1 cellular context compared by ENCODE assay signal in genomic region chr17:39014044-39014794, GRCh38.
TF ChIP-seq lines count a peak whose summit lies in the region.

No MANE protein-coding gene starts in this region.

TF ChIP-seq in K562, 482 proteins besides CTCF, POLR2A, EP300 and RAD21 (continued from another document and continues in another):
- no peak for TF ChIP-seq BRD9 (IDR thresholded peaks at IDR 0.05; ENCODE audit: low read depth, partially characterized antibody)
- TF ChIP-seq L3MBTL2 (IDR thresholded peaks at IDR 0.05), result no peak
- TF ChIP-seq TCF3 (CRISPR knock-in tag; IDR thresholded peaks at IDR 0.05), result no peak
- TF ChIP-seq ZBTB43 (CRISPR knock-in tag; IDR thresholded peaks at IDR 0.05), result no peak
- TF ChIP-seq ZNF174 (CRISPR knock-in tag; IDR thresholded peaks at IDR 0.05), result no peak
- no peak for TF ChIP-seq RFX1 (IDR thresholded peaks at IDR 0.05)
- TF ChIP-seq PRPF4 (IDR thresholded peaks at IDR 0.05; ENCODE audit: insufficient read depth, low read depth, low read length, poor library complexity, severe bottlenecking), result no peak
- peak; percentile 99 for TF ChIP-seq HDAC8 (tag; IDR thresholded peaks at IDR 0.05)
- TF ChIP-seq TRIM25 (IDR thresholded peaks at IDR 0.05; ENCODE audit: borderline replicate concordance), result no peak
- peak; percentile 73 for TF ChIP-seq JUN (IDR thresholded peaks at IDR 0.05; ENCODE audit: borderline replicate concordance, low read depth, low read length)
- no peak for TF ChIP-seq JUN (CRISPR knock-in tag; IDR thresholded peaks at IDR 0.05; ENCODE audit: borderline replicate concordance)
- no peak for TF ChIP-seq ESRRA (IDR thresholded peaks at IDR 0.05; ENCODE audit: borderline replicate concordance, low read depth)
- TF ChIP-seq MXD1 (CRISPR knock-in tag; IDR thresholded peaks at IDR 0.05; ENCODE audit: borderline replicate concordance, poor library complexity, severe bottlenecking), result peak; percentile 68
- TF ChIP-seq ZNF41 (CRISPR knock-in tag; conservative IDR thresholded peaks at IDR 0.05), result peak; percentile 97
- peak; percentile 96 for TF ChIP-seq ZFPM2 (CRISPR knock-in tag; IDR thresholded peaks at IDR 0.05)
- TF ChIP-seq SMARCA4 (IDR thresholded peaks at IDR 0.05), result peak; percentile 81
- TF ChIP-seq ZNF511 (CRISPR knock-in tag; IDR thresholded peaks at IDR 0.05), result no peak
- TF ChIP-seq AFF4 (CRISPR knock-in tag; IDR thresholded peaks at IDR 0.05), result no peak
- TF ChIP-seq HLTF (IDR thresholded peaks at IDR 0.05), result no peak
- TF ChIP-seq FOXJ3 (CRISPR knock-in tag; IDR thresholded peaks at IDR 0.05), result no peak
- no peak for TF ChIP-seq ARID2 (IDR thresholded peaks at IDR 0.05)
- TF ChIP-seq SMAD2 (IDR thresholded peaks at IDR 0.05; ENCODE audit: low read depth, low read length), result no peak
- TF ChIP-seq SMAD4 (CRISPR knock-in tag; conservative IDR thresholded peaks at IDR 0.05), result peak; percentile 99
- TF ChIP-seq ZNF609 (CRISPR knock-in tag; IDR thresholded peaks at IDR 0.05; ENCODE audit: borderline replicate concordance), result no peak
- TF ChIP-seq PHB2 (IDR thresholded peaks at IDR 0.05; ENCODE audit: low read depth), result no peak
- no peak for TF ChIP-seq STAG1 (CRISPR knock-in tag; IDR thresholded peaks at IDR 0.05; ENCODE audit: borderline replicate concordance)
- TF ChIP-seq USF2 (CRISPR knock-in tag; IDR thresholded peaks at IDR 0.05), result peak; percentile 70
- no peak for TF ChIP-seq CBX1 (IDR thresholded peaks at IDR 0.05; ENCODE audit: low read depth)
- no peak for TF ChIP-seq E2F5 (CRISPR knock-in tag; IDR thresholded peaks at IDR 0.05)
- TF ChIP-seq NCOA2 (IDR thresholded peaks at IDR 0.05; ENCODE audit: partially characterized antibody in 2 of 2), result no peak
- TF ChIP-seq ZNF655 (CRISPR knock-in tag; IDR thresholded peaks at IDR 0.05), result no peak
- peak; percentile 96 for TF ChIP-seq PYGO2 (tag; IDR thresholded peaks at IDR 0.05)
- TF ChIP-seq OTX1 (CRISPR knock-in tag; IDR thresholded peaks at IDR 0.05), result peak; percentile 95
- no peak for TF ChIP-seq CTCFL (IDR thresholded peaks at IDR 0.05; ENCODE audit: borderline replicate concordance, insufficient read depth, low read depth, low read length, poor library complexity, severe bottlenecking)
- TF ChIP-seq NR4A1 (CRISPR knock-in tag; IDR thresholded peaks at IDR 0.05), result peak; percentile 95; the same call in 1 of the 2 replicates
- TF ChIP-seq NR4A1 (tag; IDR thresholded peaks at IDR 0.05), result peak; percentile 100
- peak; percentile 97 for TF ChIP-seq GTF2A2 (tag; IDR thresholded peaks at IDR 0.05)
- peak; percentile 99 for TF ChIP-seq ZNF175 (CRISPR knock-in tag; IDR thresholded peaks at IDR 0.05; ENCODE audit: low read depth)
- TF ChIP-seq ZBTB2 (IDR thresholded peaks at IDR 0.05), result no peak
- no peak for TF ChIP-seq MTA2 (IDR thresholded peaks at IDR 0.05; ENCODE audit: low read depth)
- no peak for TF ChIP-seq NCOA6 (IDR thresholded peaks at IDR 0.05)
- TF ChIP-seq TFAP4 (CRISPR knock-in tag; IDR thresholded peaks at IDR 0.05; ENCODE audit: borderline replicate concordance), result no peak
